7 cellular contexts compared by ENCODE assay signal in the genomic region with DNA sequence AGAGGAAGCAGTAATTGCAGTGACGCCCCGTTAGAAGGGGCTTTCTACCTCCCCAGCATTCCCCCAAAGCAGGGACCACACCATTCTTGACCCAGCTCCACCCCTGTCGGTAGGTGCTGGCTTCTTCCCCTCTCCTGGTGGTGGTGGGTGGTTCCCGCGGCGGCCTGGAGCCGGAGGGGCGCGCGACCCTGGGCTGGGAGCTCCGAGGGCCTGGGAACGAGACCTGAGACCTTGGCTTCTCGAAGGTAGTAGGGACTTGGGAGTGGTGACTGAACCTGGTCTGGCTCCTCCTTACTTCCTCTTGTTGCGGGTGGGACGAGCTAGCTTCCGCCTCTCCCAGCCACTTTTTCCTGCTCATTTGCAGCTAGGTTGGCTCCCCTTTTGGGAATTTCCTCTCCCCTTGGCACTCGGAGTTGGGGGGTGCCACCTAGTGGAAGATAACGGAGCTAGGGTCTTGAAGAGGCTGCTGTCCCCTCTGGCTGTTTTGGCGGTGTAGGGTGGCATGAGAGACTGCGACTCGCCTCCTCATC. TPM values are rescaled to one million over a fixed set of nuclear protein-coding genes. Genes with fewer than 3 reads are reported as not detected.
DNase-seq lines count a peak whose midpoint lies in the region; ATAC-seq and TF ChIP-seq lines count a peak whose summit lies in the region.

No MANE protein-coding gene starts in this region.

- POLR2A ChIA-PET in naive thymus-derived CD8-positive, alpha-beta T cell (lab: Charles Lee): interaction anchor here (0.6 to 2.8 kb wide), 9 partner anchors 9 to 1009 kb away, joined by 3 to 24 read pairs (median 7); a partner anchor contains a TSS

- WGBS in urinary bladder: 2% methylated on average over 21 of the region's 21 CpGs

- TF ChIP-seq CTCF in GM06990 (IDR thresholded peaks at IDR 0.05; ENCODE audit: insufficient read depth, low read length, poor library complexity, severe bottlenecking): peak; percentile 74
- peak; percentile 52 for TF ChIP-seq CTCF in fibroblast of villous mesenchyme (IDR thresholded peaks at IDR 0.05; ENCODE audit: insufficient read depth, low read depth, low read length)

- H3K27ac ChIP-seq in urinary bladder (ENCODE audit: low read depth): peak overlapping the region; percentile 95

- peak overlapping the region; percentile 66 for H3K4me3 ChIP-seq in GM06990 (replicated peaks; ENCODE audit: low read depth, low read length)
- H3K4me3 ChIP-seq in fibroblast of villous mesenchyme (ENCODE audit: low read depth, low read length): peak overlapping the region; percentile 96
- peak overlapping the region; percentile 68 for H3K4me3 ChIP-seq in urinary bladder (ENCODE audit: low read depth, low read length)

- H3K4me1 Mint-ChIP-seq in naive thymus-derived CD8-positive, alpha-beta T cell: peaks cover 16 to 38% (median 23%) of the 10 kb centered on the region in 4 donors

- peak overlapping the region in 9 of 10 donors; percentile 67 to 88 (median 82) for H3K27ac Mint-ChIP-seq in naive thymus-derived CD8-positive, alpha-beta T cell

- peaks cover 0 to 3% (median 0%) of the 10 kb centered on the region in 5 donors for H3K27me3 Mint-ChIP-seq in naive thymus-derived CD8-positive, alpha-beta T cell

- peaks cover 10% of the 10 kb centered on the region for H3K36me3 ChIP-seq in GM06990 (ENCODE audit: control insufficient read depth, insufficient read depth, low read length)
- H3K36me3 ChIP-seq in urinary bladder (ENCODE audit: insufficient read depth): no peaks in the 10 kb centered on the region

- no peaks in the 10 kb centered on the region for H3K27me3 ChIP-seq in GM06990 (replicated peaks; ENCODE audit: control insufficient read depth, insufficient read depth, low read length)

- peak; percentile 68 for DNase-seq in GM06990 (ENCODE audit: extremely low read depth, insufficient read length)
- peak; percentile 47 for DNase-seq in NCI-H82 treated with DMSO at 0.1 percent for 48 hours (lab: John Stamatoyannopoulos, UW; ENCODE audit: unreplicated experiment)
- DNase-seq in activated effector memory CD4-positive, alpha-beta T cell treated with Interleukin-2 at 50 U/mL for 16 hours: peak; percentile 25
- DNase-seq in fibroblast of villous mesenchyme (ENCODE audit: low read depth): peak; percentile 63
- DNase-seq in naive thymus-derived CD8-positive, alpha-beta T cell: peak in 8 of 10 donors; percentile 31 to 76 (median 50)

- peak; percentile 2 for ATAC-seq in HG03139 (IDR thresholded peaks at IDR 0.05; ENCODE audit: unreplicated experiment)
- peak; percentile 51 to 57 for ATAC-seq in naive thymus-derived CD8-positive, alpha-beta T cell

- H3K4me3 Mint-ChIP-seq in naive thymus-derived CD8-positive, alpha-beta T cell: peak overlapping the region; percentile 84 to 99 (median 94)

- no peaks in the 10 kb centered on the region for H3K4me1 ChIP-seq in urinary bladder (ENCODE audit: insufficient read depth)

- no peaks in the 10 kb centered on the region for H3K9me3 Mint-ChIP-seq in naive thymus-derived CD8-positive, alpha-beta T cell

- no peaks in the 10 kb centered on the region for H3K36me3 Mint-ChIP-seq in naive thymus-derived CD8-positive, alpha-beta T cell

RNA-seq across cellular contexts. Expression of a gene that starts 0.5 kb away (rescaled TPM):
- total RNA-seq in fibroblast of villous mesenchyme (165 and 256 TPM in 2 replicates), urinary bladder (155 TPM)
- 10 to 100 TPM; 27.5 to 33.5 TPM for total RNA-seq in naive thymus-derived CD8-positive, alpha-beta T cell
- 10 to 100 TPM; 24.8 to 43.7 (median 41.6) TPM for polyA plus RNA-seq in naive thymus-derived CD8-positive, alpha-beta T cell
- polyA plus RNA-seq in urinary bladder: 241 TPM

RNA-seq across cellular contexts. Expression of a gene that starts 18.1 kb away (rescaled TPM):
- total RNA-seq in fibroblast of villous mesenchyme: 0.86 and 2.6 TPM in 2 replicates
- 1 to 10 TPM; 1.3 to 1.5 TPM for total RNA-seq in naive thymus-derived CD8-positive, alpha-beta T cell
- polyA plus RNA-seq in naive thymus-derived CD8-positive, alpha-beta T cell: under 1 TPM; 0.08 to 0.33 (median 0.10) TPM
- 5.7 TPM for total RNA-seq in urinary bladder
- 0.84 TPM for polyA plus RNA-seq in urinary bladder

RNA-seq across cellular contexts. Expression of a gene that starts 20.9 kb away (rescaled TPM):
- total RNA-seq in fibroblast of villous mesenchyme (58.9 and 61.7 TPM in 2 replicates), urinary bladder (27.9 TPM)
- 10 to 100 TPM; 94.9 to 98.8 TPM for total RNA-seq in naive thymus-derived CD8-positive, alpha-beta T cell
- 100 to 1,000 TPM; 133 to 176 (median 162) TPM for polyA plus RNA-seq in naive thymus-derived CD8-positive, alpha-beta T cell
- 74.9 TPM for polyA plus RNA-seq in urinary bladder

RNA-seq across cellular contexts. Expression of a gene that starts 37.2 kb away (rescaled TPM):
- under 0.01 TPM in 1 of 2 replicates, not detected in the other for total RNA-seq in fibroblast of villous mesenchyme
- not detected for total RNA-seq in naive thymus-derived CD8-positive, alpha-beta T cell
- not detected for polyA plus RNA-seq in naive thymus-derived CD8-positive, alpha-beta T cell
- total RNA-seq in urinary bladder: 2.0 TPM
- polyA plus RNA-seq in urinary bladder: 1.8 TPM

RNA-seq across cellular contexts. Expression of a gene that starts 43.9 kb away (rescaled TPM):
- total RNA-seq in fibroblast of villous mesenchyme: under 0.01 TPM in 2 replicates
- total RNA-seq in naive thymus-derived CD8-positive, alpha-beta T cell: 1 to 10 TPM in 1 of 2 experiments, under 1 TPM in 1; 0.86 to 1.6 TPM
- polyA plus RNA-seq in naive thymus-derived CD8-positive, alpha-beta T cell: not detected
- total RNA-seq in urinary bladder: 2.3 TPM
- polyA plus RNA-seq in urinary bladder: 0.56 TPM

Comparison
In these comparisons a context has a peak if more than half of its experiments do, and no peak if none do; other contexts are left out.
1. Peak in every context shown above with its lines: DNase-seq, ATAC-seq, H3K4me3 ChIP-seq and H3K27ac ChIP-seq.